15 cellular contexts compared by ENCODE assay signal in genomic region chr1:58923090-58923470, GRCh38.
DNase-seq lines count a peak whose midpoint lies in the region; ATAC-seq and TF ChIP-seq lines count a peak whose summit lies in the region.
"Had no signal": no experiment of that assay in that cellular context is flagged by ENCODE, and none has a peak within 500 bp of the region (broad histone marks: within the 10 kb centered on the region; RNA-seq: fewer than 3 reads in every experiment).

No MANE protein-coding gene starts in this region.

- H3K9me3 Mint-ChIP-seq in activated CD4-positive, alpha-beta memory T cell treated with anti-CD3 and anti-CD28 coated beads, Interleukin-2, amount 10 ng/mL, durations not matched to agents 7 days and 5 days: no peaks in the 10 kb centered on the region
- H3K9me3 Mint-ChIP-seq in activated CD4-positive, alpha-beta memory T cell treated with anti-CD3 and anti-CD28 coated beads for 36 hours: no peaks in the 10 kb centered on the region
- H3K9me3 Mint-ChIP-seq in activated CD8-positive, alpha-beta T cell treated with anti-CD3 and anti-CD28 coated beads for 36 hours: no peaks in the 10 kb centered on the region
- peaks cover 0 to 3% of the 10 kb centered on the region in 2 donors for H3K9me3 Mint-ChIP-seq in stimulated activated naive B cell treated with anti-CD40 and anti-IgM and Interleukin-4, amounts not matched to agents 10 μg/mL and 1 μg/mL and 100 μg/mL, for 72 hours
- H3K9me3 Mint-ChIP-seq: natural killer cell treated with Interleukin-12 subunit alpha and Interleukin-12 subunit beta and Interleukin-15 and Interleukin-18, amount 100 ng/mL, for 72 hours had no signal

- no peaks in the 10 kb centered on the region for H4K20me1 ChIP-seq in hepatocyte (ENCODE audit: insufficient read depth, poor library complexity, severe bottlenecking)

- no peaks in the 10 kb centered on the region for H3K36me3 ChIP-seq in hepatocyte (replicated peaks; ENCODE audit: insufficient read depth, low read depth)
- H3K36me3 ChIP-seq: ascending aorta, lower lobe of right lung, uterus had no signal

- H3K4me3 Mint-ChIP-seq in activated CD4-positive, alpha-beta memory T cell treated with anti-CD3 and anti-CD28 coated beads, Interleukin-2, amount 10 ng/mL, durations not matched to agents 7 days and 5 days: no peak overlapping the region
- H3K4me3 Mint-ChIP-seq in activated CD4-positive, alpha-beta memory T cell treated with anti-CD3 and anti-CD28 coated beads for 36 hours: no peak overlapping the region
- no peak overlapping the region for H3K4me3 Mint-ChIP-seq in activated CD8-positive, alpha-beta T cell treated with anti-CD3 and anti-CD28 coated beads for 36 hours
- no peak overlapping the region for H3K4me3 Mint-ChIP-seq in stimulated activated naive B cell treated with anti-CD40 and anti-IgM and Interleukin-4, amounts not matched to agents 10 μg/mL and 1 μg/mL and 100 μg/mL, for 72 hours
- H3K4me3 Mint-ChIP-seq: natural killer cell treated with Interleukin-12 subunit alpha and Interleukin-12 subunit beta and Interleukin-15 and Interleukin-18, amount 100 ng/mL, for 72 hours had no signal

- peaks cover 43% of the 10 kb centered on the region for H3K4me1 ChIP-seq in hepatocyte (ENCODE audit: insufficient read depth)
- H3K4me1 ChIP-seq: ascending aorta, uterus had no signal

- no peaks in the 10 kb centered on the region for H3K27me3 ChIP-seq in hepatocyte
- H3K27me3 ChIP-seq: ascending aorta, uterus had no signal

- peak overlapping the region; percentile 94 for H3K27ac ChIP-seq in hepatocyte
- H3K27ac ChIP-seq: ascending aorta had no signal

- POLR2A ChIA-PET in activated CD4-positive, alpha-beta memory T cell treated with anti-CD3 and anti-CD28 coated beads, Interleukin-2, amount 10 ng/mL, durations not matched to agents 7 days and 5 days (lab: Charles Lee): interaction anchor here (1.1 to 1.7 kb wide), 3 partner anchors 18 to 139 kb away, joined by 3 to 10 read pairs (median 3); partner anchors contain the start of gene JUN
- POLR2A ChIA-PET in activated CD4-positive, alpha-beta memory T cell treated with anti-CD3 and anti-CD28 coated beads for 36 hours (lab: Charles Lee): no interaction called here
- POLR2A ChIA-PET in activated CD8-positive, alpha-beta T cell treated with anti-CD3 and anti-CD28 coated beads for 36 hours (lab: Charles Lee): interaction anchor here (0.7 to 2.0 kb wide), 2 partner anchors 20 to 140 kb away, joined by 3 to 7 read pairs; no protein-coding TSS in a partner anchor

- CTCF ChIA-PET in activated CD4-positive, alpha-beta memory T cell treated with anti-CD3 and anti-CD28 coated beads, Interleukin-2, amount 10 ng/mL, durations not matched to agents 7 days and 5 days (lab: Charles Lee): no interaction called here
- CTCF ChIA-PET in activated CD4-positive, alpha-beta memory T cell treated with anti-CD3 and anti-CD28 coated beads for 36 hours (lab: Charles Lee): no interaction called here
- CTCF ChIA-PET in activated CD8-positive, alpha-beta T cell treated with anti-CD3 and anti-CD28 coated beads for 36 hours (lab: Charles Lee): interaction anchor here (1.1 kb wide), 1 partner anchor 18 kb away, joined by 3 read pairs; no protein-coding TSS in a partner anchor

- no peak overlapping the region for H2AFZ ChIP-seq in hepatocyte

- H3K4me3 ChIP-seq in hepatocyte: no peak overlapping the region
- H3K4me3 ChIP-seq: ascending aorta, lower lobe of right lung, uterus had no signal

- peaks cover 32% of the 10 kb centered on the region for H3K4me1 Mint-ChIP-seq in activated CD4-positive, alpha-beta memory T cell treated with anti-CD3 and anti-CD28 coated beads, Interleukin-2, amount 10 ng/mL, durations not matched to agents 7 days and 5 days
- H3K4me1 Mint-ChIP-seq in activated CD4-positive, alpha-beta memory T cell treated with anti-CD3 and anti-CD28 coated beads for 36 hours (ENCODE audit: low read depth): peaks cover 18% of the 10 kb centered on the region
- peaks cover 28% of the 10 kb centered on the region for H3K4me1 Mint-ChIP-seq in activated CD8-positive, alpha-beta T cell treated with anti-CD3 and anti-CD28 coated beads for 36 hours (ENCODE audit: low read depth)
- peaks cover 22 to 23% of the 10 kb centered on the region in 2 donors for H3K4me1 Mint-ChIP-seq in stimulated activated naive B cell treated with anti-CD40 and anti-IgM and Interleukin-4, amounts not matched to agents 10 μg/mL and 1 μg/mL and 100 μg/mL, for 72 hours

- no peaks in the 10 kb centered on the region for H3K9me3 ChIP-seq in hepatocyte (ENCODE audit: low read depth)
- H3K9me3 ChIP-seq: ascending aorta, lower lobe of right lung, uterus had no signal

- DNase-seq in activated CD4-positive, alpha-beta memory T cell treated with anti-CD3 and anti-CD28 coated beads, Interleukin-2, amount 10 ng/mL, durations not matched to agents 7 days and 5 days: no peak
- DNase-seq in activated CD4-positive, alpha-beta memory T cell treated with anti-CD3 and anti-CD28 coated beads for 36 hours: no peak
- no peak for DNase-seq in activated CD8-positive, alpha-beta T cell treated with anti-CD3 and anti-CD28 coated beads for 36 hours
- no peak for DNase-seq in hepatocyte (ENCODE audit: low spot score)
- no peak for DNase-seq in stimulated activated naive B cell treated with anti-CD40 and anti-IgM and Interleukin-4, amounts not matched to agents 10 μg/mL and 1 μg/mL and 100 μg/mL, for 72 hours
- no peak for DNase-seq in NCI-H526 (lab: John Stamatoyannopoulos, UW)
- no peak for DNase-seq in GM10266 (ENCODE audit: extremely low spot score)
- DNase-seq: cortex of kidney, lower lobe of right lung, NCI-H1105, NCI-H774, uterus had no signal

- H3K79me2 ChIP-seq in hepatocyte: no peaks in the 10 kb centered on the region

- no peak for TF ChIP-seq CTCF in activated CD8-positive, alpha-beta T cell treated with anti-CD3 and anti-CD28 coated beads for 36 hours (IDR thresholded peaks at IDR 0.05)
- TF ChIP-seq CTCF in hepatocyte (IDR thresholded peaks at IDR 0.05; ENCODE audit: poor library complexity) (no peak), GM10266 (IDR thresholded peaks at IDR 0.05; ENCODE audit: control insufficient read depth, insufficient read depth, low read depth, missing control alignments) (no peak)

- no peaks in the 10 kb centered on the region for H3K27me3 Mint-ChIP-seq in activated CD4-positive, alpha-beta memory T cell treated with anti-CD3 and anti-CD28 coated beads, Interleukin-2, amount 10 ng/mL, durations not matched to agents 7 days and 5 days
- no peaks in the 10 kb centered on the region for H3K27me3 Mint-ChIP-seq in activated CD4-positive, alpha-beta memory T cell treated with anti-CD3 and anti-CD28 coated beads for 36 hours
- no peaks in the 10 kb centered on the region for H3K27me3 Mint-ChIP-seq in activated CD8-positive, alpha-beta T cell treated with anti-CD3 and anti-CD28 coated beads for 36 hours
- H3K27me3 Mint-ChIP-seq in stimulated activated naive B cell treated with anti-CD40 and anti-IgM and Interleukin-4, amounts not matched to agents 10 μg/mL and 1 μg/mL and 100 μg/mL, for 72 hours: peaks cover 0 to 3% of the 10 kb centered on the region in 2 donors

- no peak for ATAC-seq in activated CD8-positive, alpha-beta T cell treated with anti-CD3 and anti-CD28 coated beads for 36 hours
- no peak for ATAC-seq in stimulated activated naive B cell treated with anti-CD40 and anti-IgM and Interleukin-4, amounts not matched to agents 10 μg/mL and 1 μg/mL and 100 μg/mL, for 72 hours (replicated peaks)
- ATAC-seq in HG02588 (IDR thresholded peaks at IDR 0.05; ENCODE audit: unreplicated experiment): no peak

- H3K36me3 Mint-ChIP-seq in activated CD4-positive, alpha-beta memory T cell treated with anti-CD3 and anti-CD28 coated beads, Interleukin-2, amount 10 ng/mL, durations not matched to agents 7 days and 5 days (ENCODE audit: low read depth): no peaks in the 10 kb centered on the region
- no peaks in the 10 kb centered on the region for H3K36me3 Mint-ChIP-seq in activated CD4-positive, alpha-beta memory T cell treated with anti-CD3 and anti-CD28 coated beads for 36 hours
- H3K36me3 Mint-ChIP-seq in activated CD8-positive, alpha-beta T cell treated with anti-CD3 and anti-CD28 coated beads for 36 hours (ENCODE audit: low read depth): no peaks in the 10 kb centered on the region
- no peaks in the 10 kb centered on the region for H3K36me3 Mint-ChIP-seq in stimulated activated naive B cell treated with anti-CD40 and anti-IgM and Interleukin-4, amounts not matched to agents 10 μg/mL and 1 μg/mL and 100 μg/mL, for 72 hours
- H3K36me3 Mint-ChIP-seq: natural killer cell treated with Interleukin-12 subunit alpha and Interleukin-12 subunit beta and Interleukin-15 and Interleukin-18, amount 100 ng/mL, for 72 hours had no signal

- intact Hi-C loops in activated CD4-positive, alpha-beta memory T cell treated with anti-CD3 and anti-CD28 coated beads for 36 hours (cut with micrococcal nuclease): no loop called here
- intact Hi-C loops in activated CD8-positive, alpha-beta T cell treated with anti-CD3 and anti-CD28 coated beads for 36 hours (cut with micrococcal nuclease): no loop called here

- WGBS in hepatocyte (ENCODE audit: low lambda C conversion rate, missing lambda C conversion rate): 82% methylated on average over 3 of the region's 3 CpGs

- peak overlapping the region; percentile 77 for H3K27ac Mint-ChIP-seq in activated CD4-positive, alpha-beta memory T cell treated with anti-CD3 and anti-CD28 coated beads, Interleukin-2, amount 10 ng/mL, durations not matched to agents 7 days and 5 days
- H3K27ac Mint-ChIP-seq in activated CD4-positive, alpha-beta memory T cell treated with anti-CD3 and anti-CD28 coated beads for 36 hours: no peak overlapping the region
- peak overlapping the region; percentile 81 for H3K27ac Mint-ChIP-seq in activated CD8-positive, alpha-beta T cell treated with anti-CD3 and anti-CD28 coated beads for 36 hours
- peak overlapping the region; percentile 56 for H3K27ac Mint-ChIP-seq in stimulated activated naive B cell treated with anti-CD40 and anti-IgM and Interleukin-4, amounts not matched to agents 10 μg/mL and 1 μg/mL and 100 μg/mL, for 72 hours

- no peaks in the 10 kb centered on the region for H3K9me2 ChIP-seq in hepatocyte (replicated peaks; ENCODE audit: insufficient read depth)

- H3K4me2 ChIP-seq in hepatocyte: peak overlapping the region; percentile 33
